Comparison of ENCODE assay signal across 1 cellular context in genomic region chrX:155216179-155216939, GRCh38.
TF ChIP-seq lines count a peak whose summit lies in the region.

TSS of gene VBP1 (plus strand) at chrX:155216460. CDS start at chrX:155216483, 23 bp downstream.

TF ChIP-seq in HepG2, 621 proteins besides CTCF, POLR2A, EP300 and RAD21 (continued from another document and continues in another):
- TF ChIP-seq TFAP4 (IDR thresholded peaks at IDR 0.05; ENCODE audit: borderline replicate concordance, low read depth) (no peak), CEBPZ (IDR thresholded peaks at IDR 0.05; ENCODE audit: low read length) (peak; percentile 45; the same call in 1 of the 2 replicates), FOXM1 (CRISPR knock-in tag; IDR thresholded peaks at IDR 0.05) (no peak), ZFP37 (CRISPR knock-in tag; IDR thresholded peaks at IDR 0.05; ENCODE audit: borderline replicate concordance) (no peak), KLF12 (CRISPR knock-in tag; IDR thresholded peaks at IDR 0.05; ENCODE audit: borderline replicate concordance) (no peak), SRSF9 (IDR thresholded peaks at IDR 0.05; ENCODE audit: borderline replicate concordance, insufficient read depth, low read depth, low read length, poor library complexity, severe bottlenecking) (no peak), ZMYM4 (CRISPR knock-in tag; IDR thresholded peaks at IDR 0.05) (peak; percentile 72), ZNF382 (CRISPR knock-in tag; IDR thresholded peaks at IDR 0.05; ENCODE audit: borderline replicate concordance) (no peak), CCAR2 (optimal IDR thresholded peaks at IDR 0.05; ENCODE audit: low read depth, low read length) (no peak), RERE (CRISPR knock-in tag; IDR thresholded peaks at IDR 0.05; ENCODE audit: low read depth) (no peak), TRAFD1 (CRISPR knock-in tag; IDR thresholded peaks at IDR 0.05; ENCODE audit: borderline replicate concordance) (no peak), NFIB (CRISPR knock-in tag; IDR thresholded peaks at IDR 0.05; ENCODE audit: borderline replicate concordance) (no peak), PITX1 (CRISPR knock-in tag; IDR thresholded peaks at IDR 0.05) (no peak), ZNF101 (CRISPR knock-in tag; IDR thresholded peaks at IDR 0.05; ENCODE audit: borderline replicate concordance, low read depth) (no peak), ZBTB14 (CRISPR knock-in tag; IDR thresholded peaks at IDR 0.05) (no peak), BRCA1 (CRISPR knock-in tag; IDR thresholded peaks at IDR 0.05) (no peak), ZNF260 (CRISPR knock-in tag; IDR thresholded peaks at IDR 0.05; ENCODE audit: borderline replicate concordance, low read depth) (no peak), GATAD1 (CRISPR knock-in tag; IDR thresholded peaks at IDR 0.05) (peak; percentile 28; the same call in 1 of the 2 replicates), ARID2 (CRISPR knock-in tag; IDR thresholded peaks at IDR 0.05; ENCODE audit: borderline replicate concordance) (0 out of 2 replicates have a peak, but pooled peaks have one; percentile 43), ZBTB4 (CRISPR knock-in tag; IDR thresholded peaks at IDR 0.05; ENCODE audit: borderline replicate concordance) (no peak), ZNF546 (CRISPR knock-in tag; conservative IDR thresholded peaks at IDR 0.05) (no peak), TBL1XR1 (IDR thresholded peaks at IDR 0.05; ENCODE audit: borderline replicate concordance, low read length, partially characterized antibody) (no peak), NFYB (CRISPR knock-in tag; IDR thresholded peaks at IDR 0.05) (peak; percentile 97), KDM1A (CRISPR knock-in tag; IDR thresholded peaks at IDR 0.05) (no peak), ZNF775 (CRISPR knock-in tag; IDR thresholded peaks at IDR 0.05; ENCODE audit: borderline replicate concordance) (no peak), ZNF619 (CRISPR knock-in tag; IDR thresholded peaks at IDR 0.05) (no peak), ZSCAN25 (CRISPR knock-in tag; IDR thresholded peaks at IDR 0.05) (no peak), KAT7 (CRISPR knock-in tag; IDR thresholded peaks at IDR 0.05; ENCODE audit: borderline replicate concordance) (no peak)
- TF ChIP-seq, protein P1, sequence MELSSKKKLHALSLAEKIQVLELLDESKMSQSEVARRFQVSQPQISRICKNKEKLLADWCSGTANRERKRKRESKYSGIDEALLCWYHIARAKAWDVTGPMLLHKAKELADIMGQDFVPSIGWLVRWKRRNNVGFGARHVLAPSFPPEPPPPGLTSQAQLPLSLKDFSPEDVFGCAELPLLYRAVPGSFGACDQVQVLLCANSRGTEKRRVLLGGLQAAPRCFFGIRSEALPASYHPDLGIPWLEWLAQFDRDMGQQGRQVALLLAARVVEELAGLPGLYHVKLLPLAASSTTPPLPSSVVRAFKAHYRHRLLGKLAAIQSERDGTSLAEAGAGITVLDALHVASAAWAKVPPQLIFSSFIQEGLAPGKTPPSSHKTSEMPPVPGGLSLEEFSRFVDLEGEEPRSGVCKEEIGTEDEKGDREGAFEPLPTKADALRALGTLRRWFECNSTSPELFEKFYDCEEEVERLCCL (CRISPR knock-in tag; IDR thresholded peaks at IDR 0.05; ENCODE audit: borderline replicate concordance), result no peak
- TF ChIP-seq, protein P2, sequence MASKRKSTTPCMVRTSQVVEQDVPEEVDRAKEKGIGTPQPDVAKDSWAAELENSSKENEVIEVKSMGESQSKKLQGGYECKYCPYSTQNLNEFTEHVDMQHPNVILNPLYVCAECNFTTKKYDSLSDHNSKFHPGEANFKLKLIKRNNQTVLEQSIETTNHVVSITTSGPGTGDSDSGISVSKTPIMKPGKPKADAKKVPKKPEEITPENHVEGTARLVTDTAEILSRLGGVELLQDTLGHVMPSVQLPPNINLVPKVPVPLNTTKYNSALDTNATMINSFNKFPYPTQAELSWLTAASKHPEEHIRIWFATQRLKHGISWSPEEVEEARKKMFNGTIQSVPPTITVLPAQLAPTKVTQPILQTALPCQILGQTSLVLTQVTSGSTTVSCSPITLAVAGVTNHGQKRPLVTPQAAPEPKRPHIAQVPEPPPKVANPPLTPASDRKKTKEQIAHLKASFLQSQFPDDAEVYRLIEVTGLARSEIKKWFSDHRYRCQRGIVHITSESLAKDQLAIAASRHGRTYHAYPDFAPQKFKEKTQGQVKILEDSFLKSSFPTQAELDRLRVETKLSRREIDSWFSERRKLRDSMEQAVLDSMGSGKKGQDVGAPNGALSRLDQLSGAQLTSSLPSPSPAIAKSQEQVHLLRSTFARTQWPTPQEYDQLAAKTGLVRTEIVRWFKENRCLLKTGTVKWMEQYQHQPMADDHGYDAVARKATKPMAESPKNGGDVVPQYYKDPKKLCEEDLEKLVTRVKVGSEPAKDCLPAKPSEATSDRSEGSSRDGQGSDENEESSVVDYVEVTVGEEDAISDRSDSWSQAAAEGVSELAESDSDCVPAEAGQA (IDR thresholded peaks at IDR 0.05; ENCODE audit: low read depth), result no peak
- TF ChIP-seq, protein P2 (CRISPR knock-in tag; IDR thresholded peaks at IDR 0.05; ENCODE audit: borderline replicate concordance), result no peak
